ENCODE assay signal across 8 cellular contexts in genomic region chr3:172622916-172623700, GRCh38.
DNase-seq lines count a peak whose midpoint lies in the region; ATAC-seq and TF ChIP-seq lines count a peak whose summit lies in the region.

No MANE protein-coding gene starts in this region.

- peak; percentile 40 for DNase-seq in activated CD4-positive, CD25-positive, alpha-beta regulatory T cell treated with anti-CD3 and anti-CD28 coated beads, Interleukin-2, amount 50 U/mL, for 72 hours
- DNase-seq in NCI-H1105 treated with DMSO at 0.1 percent for 48 hours (lab: John Stamatoyannopoulos, UW) (peak; percentile 57), fibroblast of mammary gland (ENCODE audit: low read depth) (peak; percentile 75), psoas muscle (no peak)
- DNase-seq in activated CD4-positive, alpha-beta T cell treated with anti-CD3 and anti-CD28 coated beads, Interleukin-2, amount 50 U/mL, for 48 hours: peak; percentile 30 to 41
- DNase-seq in central memory CD4-positive, alpha-beta T cell: no peak

- intact Hi-C loops in psoas muscle (cut with DNase I): no loop called here

- no peaks in the 10 kb centered on the region for H3K9me3 ChIP-seq in psoas muscle

- no peaks in the 10 kb centered on the region for H3K27me3 ChIP-seq in psoas muscle (ENCODE audit: insufficient read depth in 3 of 3, low read length in 2 of 3)

- ATAC-seq in activated CD4-positive, CD25-positive, alpha-beta regulatory T cell treated with anti-CD3 and anti-CD28 coated beads, Interleukin-2, amount 50 U/mL, for 24 hours: no peak
- ATAC-seq in psoas muscle: no peak
- ATAC-seq in GM21786 (IDR thresholded peaks at IDR 0.05; ENCODE audit: unreplicated experiment): no peak

- no peak overlapping the region for H3K4me3 ChIP-seq in fibroblast of mammary gland (ENCODE audit: control insufficient read depth, low read depth, low read length)
- H3K4me3 ChIP-seq in psoas muscle: no peak overlapping the region

- no peaks in the 10 kb centered on the region for H3K36me3 ChIP-seq in psoas muscle (ENCODE audit: insufficient read depth in 1 of 2, low read depth in 1 of 2)

- TF ChIP-seq CTCF in fibroblast of mammary gland (conservative IDR thresholded peaks at IDR 0.05; ENCODE audit: control insufficient read depth, insufficient read depth, low read depth, low read length): peak; percentile 68
- TF ChIP-seq CTCF in psoas muscle (IDR thresholded peaks at IDR 0.05): peak; percentile 59

- 38 to 45% (median 40%) methylated on average over 10 of the region's 10 CpGs for WGBS in psoas muscle, 3 donors

- H3K27ac ChIP-seq in psoas muscle: no peak overlapping the region

- H3K4me1 ChIP-seq in psoas muscle: no peaks in the 10 kb centered on the region

Comparison
In these comparisons a context has a peak if more than half of its experiments do, and no peak if none do; other contexts are left out.
1. DNase-seq: peak in activated CD4-positive, CD25-positive, alpha-beta regulatory T cell treated with anti-CD3 and anti-CD28 coated beads, Interleukin-2, amount 50 U/mL, for 72 hours (single experiment), NCI-H1105 treated with DMSO at 0.1 percent for 48 hours (single experiment), activated CD4-positive, alpha-beta T cell treated with anti-CD3 and anti-CD28 coated beads, Interleukin-2, amount 50 U/mL, for 48 hours (2 of 2) and fibroblast of mammary gland (single experiment); none in psoas muscle (0 of 2) and central memory CD4-positive, alpha-beta T cell (single experiment).